2 cellular contexts compared by ENCODE assay signal in the genomic region with DNA sequence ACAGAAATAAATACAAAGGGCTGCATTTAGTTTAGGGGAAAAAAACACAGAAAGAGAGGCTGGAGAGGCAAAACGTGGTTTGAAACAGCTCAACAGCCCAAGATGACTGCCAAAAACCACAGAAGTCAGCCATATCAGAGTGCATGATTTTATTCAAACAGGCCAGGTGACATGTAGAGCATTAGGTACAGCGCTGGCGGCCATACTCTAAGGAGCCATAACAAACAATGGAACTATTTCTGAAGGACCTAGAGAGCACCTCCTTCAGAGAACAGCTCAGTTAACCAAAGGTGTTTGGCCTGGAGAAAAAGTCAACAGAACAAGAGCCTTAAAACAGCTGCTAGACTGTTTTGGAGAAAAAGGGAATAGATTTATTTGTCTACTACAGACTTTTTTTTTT.
TF ChIP-seq lines count a peak whose summit lies in the region.

No MANE protein-coding gene starts in this region.

TF ChIP-seq in SK-N-SH, 30 proteins besides CTCF, POLR2A, EP300 and RAD21 (continued from another document):
- TF ChIP-seq, protein P1, sequence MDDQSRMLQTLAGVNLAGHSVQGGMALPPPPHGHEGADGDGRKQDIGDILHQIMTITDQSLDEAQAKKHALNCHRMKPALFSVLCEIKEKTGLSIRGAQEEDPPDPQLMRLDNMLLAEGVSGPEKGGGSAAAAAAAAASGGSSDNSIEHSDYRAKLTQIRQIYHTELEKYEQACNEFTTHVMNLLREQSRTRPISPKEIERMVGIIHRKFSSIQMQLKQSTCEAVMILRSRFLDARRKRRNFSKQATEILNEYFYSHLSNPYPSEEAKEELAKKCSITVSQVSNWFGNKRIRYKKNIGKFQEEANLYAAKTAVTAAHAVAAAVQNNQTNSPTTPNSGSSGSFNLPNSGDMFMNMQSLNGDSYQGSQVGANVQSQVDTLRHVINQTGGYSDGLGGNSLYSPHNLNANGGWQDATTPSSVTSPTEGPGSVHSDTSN (IDR thresholded peaks at IDR 0.05) = no peak
- TF ChIP-seq GABPA (IDR thresholded peaks at IDR 0.05; ENCODE audit: low read depth) = no peak
- TF ChIP-seq SMC3 (IDR thresholded peaks at IDR 0.05; ENCODE audit: low read depth, low read length) = no peak
- no peak for TF ChIP-seq MAX (IDR thresholded peaks at IDR 0.05; ENCODE audit: low read depth)
- TF ChIP-seq CHD2 (IDR thresholded peaks at IDR 0.05; ENCODE audit: low read length, partially characterized antibody) = no peak
- TF ChIP-seq FOSL2 (IDR thresholded peaks at IDR 0.05; ENCODE audit: borderline replicate concordance, low read depth) = no peak
- TF ChIP-seq, protein P2, sequence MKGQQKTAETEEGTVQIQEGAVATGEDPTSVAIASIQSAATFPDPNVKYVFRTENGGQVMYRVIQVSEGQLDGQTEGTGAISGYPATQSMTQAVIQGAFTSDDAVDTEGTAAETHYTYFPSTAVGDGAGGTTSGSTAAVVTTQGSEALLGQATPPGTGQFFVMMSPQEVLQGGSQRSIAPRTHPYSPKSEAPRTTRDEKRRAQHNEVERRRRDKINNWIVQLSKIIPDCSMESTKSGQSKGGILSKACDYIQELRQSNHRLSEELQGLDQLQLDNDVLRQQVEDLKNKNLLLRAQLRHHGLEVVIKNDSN (IDR thresholded peaks at IDR 0.05; ENCODE audit: borderline replicate concordance, low read depth) = no peak
- no peak for TF ChIP-seq NRF1 (IDR thresholded peaks at IDR 0.05; ENCODE audit: low read depth, low read length)
- no peak for TF ChIP-seq YY1 (IDR thresholded peaks at IDR 0.05; ENCODE audit: low read depth)
- TF ChIP-seq ZBTB33 (IDR thresholded peaks at IDR 0.05; ENCODE audit: borderline replicate concordance, low read depth) = no peak
- TF ChIP-seq TEAD4 (IDR thresholded peaks at IDR 0.05; ENCODE audit: borderline replicate concordance, insufficient read depth) = no peak
- no peak for TF ChIP-seq TAF1 (IDR thresholded peaks at IDR 0.05; ENCODE audit: borderline replicate concordance, low read depth, low read length)
- TF ChIP-seq FOXM1 (IDR thresholded peaks at IDR 0.05; ENCODE audit: low read depth) = no peak

TF ChIP-seq in SK-N-SH treated with all-trans-retinoic acid at 6 μM for 48 hours, 23 proteins besides CTCF, POLR2A, EP300 and RAD21 (continued from another document):
- no peak for TF ChIP-seq TSHZ2 (CRISPR knock-in tag; IDR thresholded peaks at IDR 0.05)
- no peak for TF ChIP-seq POU6F1 (CRISPR knock-in tag; IDR thresholded peaks at IDR 0.05; ENCODE audit: borderline replicate concordance, low read depth)
- no peak for TF ChIP-seq PATZ1 (CRISPR knock-in tag; IDR thresholded peaks at IDR 0.05; ENCODE audit: borderline replicate concordance)
- no peak for TF ChIP-seq ISL1 (CRISPR knock-in tag; IDR thresholded peaks at IDR 0.05)
- TF ChIP-seq TCF4 (CRISPR knock-in tag; IDR thresholded peaks at IDR 0.05; ENCODE audit: borderline replicate concordance) = no peak
- no peak for TF ChIP-seq TOX (CRISPR knock-in tag; IDR thresholded peaks at IDR 0.05; ENCODE audit: borderline replicate concordance)
- TF ChIP-seq PPARA (CRISPR knock-in tag; IDR thresholded peaks at IDR 0.05; ENCODE audit: borderline replicate concordance) = no peak
- TF ChIP-seq ZFP30 (CRISPR knock-in tag; IDR thresholded peaks at IDR 0.05) = no peak
- no peak for TF ChIP-seq ZNF8 (CRISPR knock-in tag; IDR thresholded peaks at IDR 0.05)
- no peak for TF ChIP-seq OSR1 (CRISPR knock-in tag; IDR thresholded peaks at IDR 0.05)
- no peak for TF ChIP-seq ARNTL (CRISPR knock-in tag; IDR thresholded peaks at IDR 0.05; ENCODE audit: borderline replicate concordance, low read depth)
- no peak for TF ChIP-seq ZNF70 (CRISPR knock-in tag; IDR thresholded peaks at IDR 0.05)
- TF ChIP-seq RARB (CRISPR knock-in tag; IDR thresholded peaks at IDR 0.05) = no peak
- TF ChIP-seq ESRRG (CRISPR knock-in tag; IDR thresholded peaks at IDR 0.05) = no peak
- no peak for TF ChIP-seq ZNF565 (CRISPR knock-in tag; conservative IDR thresholded peaks at IDR 0.05; ENCODE audit: low read depth)
